In genomic region chr12:131025939-131026702, GRCh38 we compare ENCODE assay signal across 21 cellular contexts.
DNase-seq lines count a peak whose midpoint lies in the region; ATAC-seq and TF ChIP-seq lines count a peak whose summit lies in the region.
"Had no signal": no experiment of that assay in that cellular context is flagged by ENCODE, and none has a peak within 500 bp of the region (broad histone marks: within the 10 kb centered on the region; RNA-seq: fewer than 3 reads in every experiment).

No MANE protein-coding gene starts in this region.

- no peaks in the 10 kb centered on the region for H4K20me1 ChIP-seq in neural cell (ENCODE audit: insufficient read depth)

- H3K27ac ChIP-seq in left ventricle myocardium inferior (replicated peaks) (no peak overlapping the region), neural cell (ENCODE audit: low read length) (peak overlapping the region; percentile 63), WERI-Rb-1 (no peak overlapping the region)

- no peaks in the 10 kb centered on the region for H3F3A ChIP-seq in neural cell (ENCODE audit: insufficient read depth, low read length, poor library complexity, severe bottlenecking)

- H2AFZ ChIP-seq in neural cell (ENCODE audit: low read depth, low read length), result no peak overlapping the region

- TF ChIP-seq CTCF in left ventricle myocardium inferior (IDR thresholded peaks at IDR 0.05; ENCODE audit: borderline replicate concordance) (no peak), fibroblast of mammary gland (conservative IDR thresholded peaks at IDR 0.05; ENCODE audit: control insufficient read depth, insufficient read depth, low read depth, low read length) (no peak), neural cell (IDR thresholded peaks at IDR 0.05; ENCODE audit: poor library complexity, severe bottlenecking) (no peak), WERI-Rb-1 (IDR thresholded peaks at IDR 0.05; ENCODE audit: low read depth, low read length) (no peak)

- TF ChIP-seq RAD21 in neural cell (conservative IDR thresholded peaks at IDR 0.05), result no peak

- no peaks in the 10 kb centered on the region for H3K9me3 ChIP-seq in left ventricle myocardium inferior (replicated peaks)
- H3K9me3 ChIP-seq in neural cell (ENCODE audit: low read length), result no peaks in the 10 kb centered on the region
- no peaks in the 10 kb centered on the region for H3K9me3 ChIP-seq in WERI-Rb-1 (ENCODE audit: severe bottlenecking)
- H3K9me3 ChIP-seq: BE2C, MG63 had no signal

- H3K79me2 ChIP-seq in neural cell (replicated peaks; ENCODE audit: insufficient read depth, low read length), result no peaks in the 10 kb centered on the region

- H3K36me3 ChIP-seq in left ventricle myocardium inferior (peaks cover 39% of the 10 kb centered on the region), neural cell (ENCODE audit: insufficient read depth, low read length) (no peaks in the 10 kb centered on the region), WERI-Rb-1 (no peaks in the 10 kb centered on the region)
- H3K36me3 ChIP-seq: BE2C, MG63 had no signal

- no peaks in the 10 kb centered on the region for H3K9me2 ChIP-seq in neural cell (ENCODE audit: insufficient read depth, low read length)

- H3K9ac ChIP-seq in neural cell (ENCODE audit: low read length), result no peak overlapping the region

- ATAC-seq in Right ventricle myocardium superior (ENCODE audit: poor library complexity), result peak; percentile 9
- ATAC-seq in GM18867 (IDR thresholded peaks at IDR 0.05; ENCODE audit: unreplicated experiment), result no peak
- no peak for ATAC-seq in GM21528 (IDR thresholded peaks at IDR 0.05; ENCODE audit: low FRiP score, unreplicated experiment)
- ATAC-seq: CD8-positive, alpha-beta T cell had no signal

- no peak for DNase-seq in Right ventricle myocardium superior
- no peak for DNase-seq in left ventricle myocardium inferior
- DNase-seq in fibroblast of mammary gland (ENCODE audit: low read depth), result peak; percentile 2
- DNase-seq in WERI-Rb-1, result no peak
- DNase-seq in head of caudate nucleus, result no peak
- DNase-seq: 8988T; BE2C; CD8-positive, alpha-beta T cell; DND-41; GF-D8; HFFc6; MG63; NCI-H1092; NCI-H1694 treated with DMSO at 0.1 percent for 48 hours; NCI-H226; NK-92 treated with Interleukin-12 subunit alpha and Interleukin-12 subunit beta, amount 100 ng/mL, for 24 hours; OCI-M1; RPMI8226 had no signal

- H3K27me3 ChIP-seq in left ventricle myocardium inferior (ENCODE audit: low read depth) (no peaks in the 10 kb centered on the region), neural cell (ENCODE audit: insufficient read depth, low read depth, low read length) (no peaks in the 10 kb centered on the region), WERI-Rb-1 (ENCODE audit: insufficient read depth, low read depth, severe bottlenecking) (no peaks in the 10 kb centered on the region)
- H3K27me3 ChIP-seq: BE2C, MG63 had no signal

- intact Hi-C loops in Right ventricle myocardium superior (cut with DNase I), result no loop called here
- intact Hi-C loops in left ventricle myocardium inferior (cut with micrococcal nuclease), result no loop called here
- intact Hi-C loops in head of caudate nucleus (cut with DNase I), result no loop called here

- H3K4me2 ChIP-seq in neural cell (ENCODE audit: low read length), result no peak overlapping the region

- H3K4me3 ChIP-seq in left ventricle myocardium inferior (no peak overlapping the region), fibroblast of mammary gland (ENCODE audit: control insufficient read depth, low read depth, low read length) (no peak overlapping the region), neural cell (ENCODE audit: low read length) (no peak overlapping the region), WERI-Rb-1 (ENCODE audit: low read depth, low read length) (no peak overlapping the region)
- H3K4me3 ChIP-seq: MG63 had no signal

- TF ChIP-seq EP300 in neural cell (conservative IDR thresholded peaks at IDR 0.05; ENCODE audit: poor library complexity, severe bottlenecking), result no peak

- peaks cover 4% of the 10 kb centered on the region for H3K4me1 ChIP-seq in left ventricle myocardium inferior
- H3K4me1 ChIP-seq: BE2C had no signal

TF ChIP-seq in neural cell, 6 proteins besides CTCF, POLR2A, EP300 and RAD21:
- TF ChIP-seq REST (IDR thresholded peaks at IDR 0.05; ENCODE audit: borderline replicate concordance) (no peak), EZH2 (IDR thresholded peaks at IDR 0.05; ENCODE audit: borderline replicate concordance, insufficient read depth, low read length, poor library complexity, severe bottlenecking) (no peak), TAF1 (IDR thresholded peaks at IDR 0.05; ENCODE audit: low read depth) (no peak), SMC3 (conservative IDR thresholded peaks at IDR 0.05; ENCODE audit: poor library complexity) (no peak), POLR2AphosphoS5 (IDR thresholded peaks at IDR 0.05) (no peak), MXI1 (conservative IDR thresholded peaks at IDR 0.05; ENCODE audit: poor library complexity, severe bottlenecking) (no peak)
